ENCODE assay signal across 8 cellular contexts in genomic region chr2:58448065-58448507, GRCh38.
DNase-seq lines count a peak whose midpoint lies in the region; ATAC-seq and TF ChIP-seq lines count a peak whose summit lies in the region.

No MANE protein-coding gene starts in this region.

- TF ChIP-seq POLR2A in ovary (IDR thresholded peaks at IDR 0.05), result no peak

- H3K9me3 ChIP-seq in ovary, result no peaks in the 10 kb centered on the region

- intact Hi-C loops in ovary (cut with DNase I), result no loop called here

- no peaks in the 10 kb centered on the region for H3K27me3 ChIP-seq in ovary

- no peak for TF ChIP-seq EP300 in ovary (IDR thresholded peaks at IDR 0.05)

- no peaks in the 10 kb centered on the region for H3K4me1 ChIP-seq in ovary (ENCODE audit: insufficient read depth)

- peak; percentile 50 for ATAC-seq in HG02870 (IDR thresholded peaks at IDR 0.05; ENCODE audit: unreplicated experiment)

- peak; percentile 41 for DNase-seq in activated CD4-positive, alpha-beta T cell treated with anti-CD3 and anti-CD28 coated beads for 48 hours
- no peak for DNase-seq in activated CD4-positive, alpha-beta T cell treated with anti-CD3 and anti-CD28 coated beads, Interleukin-2, amount 50 U/mL, for 1 hour
- DNase-seq in NCI-H187 treated with DMSO at 0.1 percent for 48 hours (lab: John Stamatoyannopoulos, UW) (peak; percentile 66), UCSD-AML1 (lab: John Stamatoyannopoulos, UW; ENCODE audit: unreplicated experiment) (peak; percentile 42), foreskin fibroblast (peak; percentile 20 to 66), ovary (peak; percentile 15 to 42 (median 35))
- DNase-seq in activated CD8-positive, alpha-beta memory T cell treated with anti-CD3 and anti-CD28 coated beads, Interleukin-2, amount 50 U/mL, for 4 hours, result no peak

- TF ChIP-seq CTCF in foreskin fibroblast (IDR thresholded peaks at IDR 0.05; ENCODE audit: low read depth, low read length) (peak; percentile 74), ovary (IDR thresholded peaks at IDR 0.05) (no peak)

- H3K4me3 ChIP-seq in foreskin fibroblast (ENCODE audit: low read depth in 1 of 2, low read length in 2 of 2) (no peak overlapping the region), ovary (no peak overlapping the region)

- H3K36me3 ChIP-seq in ovary, result no peaks in the 10 kb centered on the region

- 24 to 26% (median 24%) methylated on average over 6 of the region's 6 CpGs for WGBS in ovary, 3 donors

- H3K27ac ChIP-seq in ovary, result no peak overlapping the region

Comparison
In these comparisons a context has a peak if more than half of its experiments do, and no peak if none do; other contexts are left out.
1. DNase-seq: peak in activated CD4-positive, alpha-beta T cell treated with anti-CD3 and anti-CD28 coated beads for 48 hours (single experiment), NCI-H187 treated with DMSO at 0.1 percent for 48 hours (single experiment), UCSD-AML1 (single experiment), foreskin fibroblast (2 of 2) and ovary (5 of 5); none in activated CD4-positive, alpha-beta T cell treated with anti-CD3 and anti-CD28 coated beads, Interleukin-2, amount 50 U/mL, for 1 hour (single experiment) and activated CD8-positive, alpha-beta memory T cell treated with anti-CD3 and anti-CD28 coated beads, Interleukin-2, amount 50 U/mL, for 4 hours (single experiment).